ENCODE assay signal across 10 cellular contexts in genomic region chr5:59506285-59506877, GRCh38.
DNase-seq lines count a peak whose midpoint lies in the region; ATAC-seq and TF ChIP-seq lines count a peak whose summit lies in the region.
"Had no signal": no experiment of that assay in that cellular context is flagged by ENCODE, and none has a peak within 500 bp of the region (broad histone marks: within the 10 kb centered on the region; RNA-seq: fewer than 3 reads in every experiment).

No MANE protein-coding gene starts in this region.

- no peaks in the 10 kb centered on the region for H3K9me3 Mint-ChIP-seq in memory B cell

- no peak for TF ChIP-seq POLR2A in thyroid gland (IDR thresholded peaks at IDR 0.05)

- H3K36me3 ChIP-seq in thyroid gland: no peaks in the 10 kb centered on the region

- intact Hi-C loops in thyroid gland (cut with DNase I) (loop anchor here (10.0 kb wide), 1 partner anchor 168 kb away; no protein-coding TSS in a partner anchor), posterior cingulate gyrus (cut with DNase I) (loop anchor here (1.0 kb wide), 1 partner anchor 167 kb away; no protein-coding TSS in a partner anchor), cardiac septum (cut with DNase I) (loop anchor here (5.0 kb wide), 2 partner anchors 166 to 296 kb away; no protein-coding TSS in a partner anchor)

- no peaks in the 10 kb centered on the region for H3K4me1 ChIP-seq in thyroid gland

- in situ Hi-C loops in astrocyte of the spinal cord (cut with HindIII; ENCODE audit: low sequenced_read_pairs): no loop called here

- peak; percentile 79 for DNase-seq in DMS53 (lab: John Stamatoyannopoulos, UW)
- DNase-seq in NCI-H1105 treated with DMSO at 0.1 percent for 48 hours (lab: John Stamatoyannopoulos, UW): peak; percentile 23
- peak; percentile 54 for DNase-seq in astrocyte of the spinal cord (ENCODE audit: low read depth, low spot score)
- peak in 1 of 2 donors; percentile 37 for DNase-seq in memory B cell (ENCODE audit: low spot score in 2 of 2)
- DNase-seq in thyroid gland: no peak
- DNase-seq in effector CD8-positive, alpha-beta T cell (lab: John Stamatoyannopoulos, UW): no peak
- no peak for DNase-seq in posterior cingulate gyrus
- no peak for DNase-seq in cardiac septum (ENCODE audit: low spot score)
- DNase-seq: hypothalamus; stimulated activated naive CD4-positive, alpha-beta T cell treated with Interleukin-2 at 50 U/mL for 16 hours had no signal

- H3K27me3 Mint-ChIP-seq in memory B cell: no peaks in the 10 kb centered on the region

- peak; percentile 48 for ATAC-seq in memory B cell (ENCODE audit: low read depth)

- H3K36me3 Mint-ChIP-seq in memory B cell: no peaks in the 10 kb centered on the region

- peaks cover under 1% of the 10 kb centered on the region for H3K4me1 Mint-ChIP-seq in memory B cell

- no peaks in the 10 kb centered on the region for H3K9me3 ChIP-seq in thyroid gland

- no peaks in the 10 kb centered on the region for H3K27me3 ChIP-seq in thyroid gland

- no peak overlapping the region for H3K4me3 Mint-ChIP-seq in memory B cell

- 41 to 55% methylated on average over 1 of the region's 1 CpG for WGBS in thyroid gland, 2 donors

- TF ChIP-seq CTCF in astrocyte of the spinal cord (IDR thresholded peaks at IDR 0.05; ENCODE audit: low read depth, low read length): peak; percentile 27
- TF ChIP-seq CTCF in thyroid gland (IDR thresholded peaks at IDR 0.05): peak in 3 of 6 experiments; percentile 44 to 48 (median 46)

- no peak overlapping the region for H3K27ac Mint-ChIP-seq in memory B cell

- H3K27ac ChIP-seq in thyroid gland: no peak overlapping the region

- H3K4me3 ChIP-seq in astrocyte of the spinal cord (ENCODE audit: low read depth, low read length) (no peak overlapping the region), thyroid gland (replicated peaks in 1 of 3) (no peak overlapping the region)

Comparison
In these comparisons a context has a peak if more than half of its experiments do, and no peak if none do; other contexts are left out.
1. DNase-seq: peak in DMS53 (single experiment), NCI-H1105 treated with DMSO at 0.1 percent for 48 hours (single experiment) and astrocyte of the spinal cord (single experiment); none in thyroid gland (0 of 2), effector CD8-positive, alpha-beta T cell (single experiment), posterior cingulate gyrus (0 of 10) and cardiac septum (single experiment).